In genomic region chr6:71982385-71982784, GRCh38 we compare ENCODE assay signal across 11 cellular contexts.
A peak's percentile ranks its signal among the peaks of the same experiment; 100 is the strongest.
DNase-seq lines count a peak whose midpoint lies in the region; ATAC-seq, FAIRE-seq and TF ChIP-seq lines count a peak whose summit lies in the region.
"Had no signal": no experiment of that assay in that cellular context is flagged by ENCODE, and none has a peak within 500 bp of the region (broad histone marks: within the 10 kb centered on the region; RNA-seq: fewer than 3 reads in every experiment).

No MANE protein-coding gene starts in this region.

- DNase-seq in bronchial epithelial cell (ENCODE audit: low read depth) (peak; percentile 52), islet precursor cell (no peak), amygdala (lab: John Stamatoyannopoulos, UW) (no peak), SIG-M5 treated with dmso at 0.1 percent for 504 hours (lab: John Stamatoyannopoulos, UW; ENCODE audit: unreplicated experiment) (no peak)
- no peak for DNase-seq in activated naive CD4-positive, alpha-beta T cell treated with anti-CD3 and anti-CD28 coated beads, Interleukin-2, amount 10 ng/mL, durations not matched to agents 7 days and 5 days
- DNase-seq: activated naive CD4-positive, alpha-beta T cell treated with anti-CD3 and anti-CD28 coated beads for 36 hours; hippocampal formation; PC-3 had no signal

- no peak for TF ChIP-seq CTCF in bronchial epithelial cell (IDR thresholded peaks at IDR 0.05; ENCODE audit: insufficient read depth, low read length, severe bottlenecking)

- no peaks in the 10 kb centered on the region for H3K36me3 Mint-ChIP-seq in activated naive CD4-positive, alpha-beta T cell treated with anti-CD3 and anti-CD28 coated beads, Interleukin-2, amount 10 ng/mL, durations not matched to agents 7 days and 5 days

- no peak overlapping the region for H3K4me3 ChIP-seq in bronchial epithelial cell (ENCODE audit: low read depth, low read length)

- no peak for FAIRE-seq in bronchial epithelial cell (lab: Jason Lieb, UNC)

- H3K27me3 ChIP-seq in bronchial epithelial cell (ENCODE audit: control insufficient read depth, insufficient read depth, low read length) = no peaks in the 10 kb centered on the region

- ATAC-seq in GM18520 (IDR thresholded peaks at IDR 0.05; ENCODE audit: unreplicated experiment) (peak; percentile 90), GM21526 (IDR thresholded peaks at IDR 0.05; ENCODE audit: low FRiP score, unreplicated experiment) (peak; percentile 80), HG03097 (IDR thresholded peaks at IDR 0.05; ENCODE audit: low FRiP score, unreplicated experiment) (peak; percentile 78)
- ATAC-seq: PC-3 had no signal

- CTCF ChIA-PET in activated naive CD4-positive, alpha-beta T cell treated with anti-CD3 and anti-CD28 coated beads, Interleukin-2, amount 10 ng/mL, durations not matched to agents 7 days and 5 days (lab: Charles Lee) = no interaction called here

- H3K27me3 Mint-ChIP-seq in activated naive CD4-positive, alpha-beta T cell treated with anti-CD3 and anti-CD28 coated beads, Interleukin-2, amount 10 ng/mL, durations not matched to agents 7 days and 5 days = no peaks in the 10 kb centered on the region

- no peaks in the 10 kb centered on the region for H3K36me3 ChIP-seq in bronchial epithelial cell (ENCODE audit: control insufficient read depth, insufficient read depth, low read length)

- no peaks in the 10 kb centered on the region for H3K9me3 Mint-ChIP-seq in activated naive CD4-positive, alpha-beta T cell treated with anti-CD3 and anti-CD28 coated beads, Interleukin-2, amount 10 ng/mL, durations not matched to agents 7 days and 5 days
- H3K9me3 Mint-ChIP-seq: activated naive CD4-positive, alpha-beta T cell treated with anti-CD3 and anti-CD28 coated beads for 36 hours had no signal

- no peaks in the 10 kb centered on the region for H3K4me1 Mint-ChIP-seq in activated naive CD4-positive, alpha-beta T cell treated with anti-CD3 and anti-CD28 coated beads, Interleukin-2, amount 10 ng/mL, durations not matched to agents 7 days and 5 days

- no peak overlapping the region for H3K27ac Mint-ChIP-seq in activated naive CD4-positive, alpha-beta T cell treated with anti-CD3 and anti-CD28 coated beads, Interleukin-2, amount 10 ng/mL, durations not matched to agents 7 days and 5 days
- H3K27ac Mint-ChIP-seq: activated naive CD4-positive, alpha-beta T cell treated with anti-CD3 and anti-CD28 coated beads for 36 hours had no signal

- H3K4me3 Mint-ChIP-seq in activated naive CD4-positive, alpha-beta T cell treated with anti-CD3 and anti-CD28 coated beads, Interleukin-2, amount 10 ng/mL, durations not matched to agents 7 days and 5 days = no peak overlapping the region
- H3K4me3 Mint-ChIP-seq: activated naive CD4-positive, alpha-beta T cell treated with anti-CD3 and anti-CD28 coated beads for 36 hours had no signal
